ENCODE assay signal across 8 cellular contexts in genomic region chr1:173824315-173825081, GRCh38. TPM values are rescaled to one million over a fixed set of nuclear protein-coding genes. Genes with fewer than 3 reads are reported as not detected.
DNase-seq lines count a peak whose midpoint lies in the region; ATAC-seq lines count a peak whose summit lies in the region.

A gene with protein sequence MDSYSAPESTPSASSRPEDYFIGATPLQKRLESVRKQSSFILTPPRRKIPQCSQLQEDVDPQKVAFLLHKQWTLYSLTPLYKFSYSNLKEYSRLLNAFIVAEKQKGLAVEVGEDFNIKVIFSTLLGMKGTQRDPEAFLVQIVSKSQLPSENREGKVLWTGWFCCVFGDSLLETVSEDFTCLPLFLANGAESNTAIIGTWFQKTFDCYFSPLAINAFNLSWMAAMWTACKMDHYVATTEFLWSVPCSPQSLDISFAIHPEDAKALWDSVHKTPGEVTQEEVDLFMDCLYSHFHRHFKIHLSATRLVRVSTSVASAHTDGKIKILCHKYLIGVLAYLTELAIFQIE (minus strand): TSS chr1:173824883. CDS start chr1:173811299, 13,584 bp downstream.
A gene with protein sequence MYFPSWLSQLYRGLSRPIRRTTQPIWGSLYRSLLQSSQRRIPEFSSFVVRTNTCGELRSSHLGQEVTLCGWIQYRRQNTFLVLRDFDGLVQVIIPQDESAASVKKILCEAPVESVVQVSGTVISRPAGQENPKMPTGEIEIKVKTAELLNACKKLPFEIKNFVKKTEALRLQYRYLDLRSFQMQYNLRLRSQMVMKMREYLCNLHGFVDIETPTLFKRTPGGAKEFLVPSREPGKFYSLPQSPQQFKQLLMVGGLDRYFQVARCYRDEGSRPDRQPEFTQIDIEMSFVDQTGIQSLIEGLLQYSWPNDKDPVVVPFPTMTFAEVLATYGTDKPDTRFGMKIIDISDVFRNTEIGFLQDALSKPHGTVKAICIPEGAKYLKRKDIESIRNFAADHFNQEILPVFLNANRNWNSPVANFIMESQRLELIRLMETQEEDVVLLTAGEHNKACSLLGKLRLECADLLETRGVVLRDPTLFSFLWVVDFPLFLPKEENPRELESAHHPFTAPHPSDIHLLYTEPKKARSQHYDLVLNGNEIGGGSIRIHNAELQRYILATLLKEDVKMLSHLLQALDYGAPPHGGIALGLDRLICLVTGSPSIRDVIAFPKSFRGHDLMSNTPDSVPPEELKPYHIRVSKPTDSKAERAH (plus strand): TSS chr1:173824673. CDS start chr1:173825230, 557 bp downstream.

- ATAC-seq in GM19372 (IDR thresholded peaks at IDR 0.05; ENCODE audit: low read depth, unreplicated experiment), result peak; percentile 84
- peak; percentile 80 for ATAC-seq in HG03558 (IDR thresholded peaks at IDR 0.05; ENCODE audit: extremely low read depth, unreplicated experiment)
- ATAC-seq in left lobe of liver, result peak; percentile 97

- DNase-seq in C1 segment of cervical spinal cord (lab: John Stamatoyannopoulos, UW) (peak; percentile 53 to 96 (median 92)), NCI-H748 treated with DMSO at 0.1 percent for 48 hours (lab: John Stamatoyannopoulos, UW) (peak; percentile 89), dedifferentiated amniotic fluid mesenchymal stem cell (ENCODE audit: extremely low spot score) (peak; percentile 97), left lobe of liver (ENCODE audit: low spot score) (peak; percentile 97)
- DNase-seq in activated CD4-positive, alpha-beta T cell treated with anti-CD3 and anti-CD28 coated beads, Interleukin-2, amount 50 U/mL, for 24 hours (ENCODE audit: low read depth in 1 of 2, low spot score in 1 of 2), result peak; percentile 72 to 92
- peak; percentile 84 for DNase-seq in stimulated activated CD4-positive, alpha-beta T cell treated with anti-CD3 and anti-CD28 coated beads, Interleukin-2, amount 100 ng/mL, for 4 hours (ENCODE audit: low read depth)

RNA-seq across cellular contexts. Expression of the first gene that starts in this region (rescaled TPM):
- total RNA-seq in left lobe of liver, result 1.1 TPM

RNA-seq across cellular contexts. Expression of the second gene that starts in this region (rescaled TPM):
- total RNA-seq in left lobe of liver, result 11.1 TPM

Comparison
In these comparisons a context has a peak if more than half of its experiments do, and no peak if none do; other contexts are left out.
1. Peak in every context shown above with its lines: DNase-seq and ATAC-seq.